ENCODE assay signal across 9 cellular contexts in the genomic region with DNA sequence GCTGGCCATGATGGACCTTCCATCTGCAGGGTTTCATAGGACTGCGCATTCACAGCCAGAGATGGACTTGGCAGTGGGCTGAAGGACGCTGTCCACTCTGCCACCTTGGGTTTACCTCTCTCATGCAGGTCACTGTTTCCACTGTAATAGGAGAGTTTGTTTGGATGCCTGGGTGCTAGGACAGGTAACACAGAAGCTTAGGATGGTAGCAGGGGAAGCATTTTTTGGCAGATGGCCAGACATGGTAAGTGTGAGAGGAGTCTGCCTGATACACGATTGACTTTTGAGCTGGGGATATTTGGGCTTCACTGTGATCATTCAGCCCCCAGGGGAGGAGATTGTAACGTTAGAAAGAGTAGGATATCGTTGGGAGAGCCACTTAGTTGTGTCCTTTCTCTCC. TPM values are rescaled to one million over a fixed set of nuclear protein-coding genes. Genes with fewer than 3 reads are reported as not detected.
DNase-seq lines count a peak whose midpoint lies in the region; ATAC-seq and TF ChIP-seq lines count a peak whose summit lies in the region.
"Had no signal": no experiment of that assay in that cellular context is flagged by ENCODE, and none has a peak within 500 bp of the region (broad histone marks: within the 10 kb centered on the region; RNA-seq: fewer than 3 reads in every experiment).

No MANE protein-coding gene starts in this region.

- peak overlapping the region; percentile 81 for H3K27ac Mint-ChIP-seq in activated naive CD8-positive, alpha-beta T cell
- H3K27ac Mint-ChIP-seq in natural killer cell, result peak overlapping the region; percentile 88 to 90

- H3K4me3 ChIP-seq in GM12864 (ENCODE audit: low read depth, low read length), result peak overlapping the region; percentile 22; the same call in 1 of the 2 replicates

- H3K27me3 Mint-ChIP-seq in activated naive CD8-positive, alpha-beta T cell, result no peaks in the 10 kb centered on the region
- H3K27me3 Mint-ChIP-seq in natural killer cell (ENCODE audit: low read depth in 2 of 2), result no peaks in the 10 kb centered on the region

- H3K4me1 Mint-ChIP-seq in activated naive CD8-positive, alpha-beta T cell (ENCODE audit: low read depth), result peaks cover 47% of the 10 kb centered on the region
- peaks cover 38 to 41% of the 10 kb centered on the region in 2 donors for H3K4me1 Mint-ChIP-seq in natural killer cell

- TF ChIP-seq CTCF in GM12864 (IDR thresholded peaks at IDR 0.05; ENCODE audit: low read depth, low read length, missing control alignments) (no peak), natural killer cell (IDR thresholded peaks at IDR 0.05) (no peak)

- intact Hi-C loops in natural killer cell (cut with micrococcal nuclease), result loop anchor here (2.0 kb wide), 1 partner anchor 59 kb away; a partner anchor contains a TSS

- no peak for DNase-seq in GM12864 (ENCODE audit: low read depth)
- no peak for DNase-seq in natural killer cell
- no peak for DNase-seq in NCI-H2029 treated with DMSO at 0.1 percent for 48 hours (lab: John Stamatoyannopoulos, UW)
- DNase-seq in dedifferentiated amniotic fluid mesenchymal stem cell (ENCODE audit: extremely low spot score), result no peak
- DNase-seq: amygdala had no signal

- H3K36me3 Mint-ChIP-seq in activated naive CD8-positive, alpha-beta T cell, result peaks cover 11% of the 10 kb centered on the region
- H3K36me3 Mint-ChIP-seq in natural killer cell, result no peaks in the 10 kb centered on the region

- no peaks in the 10 kb centered on the region for H3K9me3 Mint-ChIP-seq in activated naive CD8-positive, alpha-beta T cell (ENCODE audit: low read depth)
- no peaks in the 10 kb centered on the region for H3K9me3 Mint-ChIP-seq in natural killer cell

- H3K4me3 Mint-ChIP-seq in activated naive CD8-positive, alpha-beta T cell, result peak overlapping the region; percentile 72
- peak overlapping the region; percentile 81 for H3K4me3 Mint-ChIP-seq in natural killer cell

- peak; percentile 1 for ATAC-seq in HG02798 (IDR thresholded peaks at IDR 0.05; ENCODE audit: poor library complexity, unreplicated experiment)
- ATAC-seq in natural killer cell, result peak in 2 of 3 donors; percentile 9
- no peak for ATAC-seq in HG03108 (IDR thresholded peaks at IDR 0.05; ENCODE audit: unreplicated experiment)
- no peak for ATAC-seq in GM21529 (IDR thresholded peaks at IDR 0.05; ENCODE audit: unreplicated experiment)

RNA-seq across cellular contexts. Expression of a gene that starts 11.8 kb away (rescaled TPM):
- 10 to 100 TPM; 12.6 to 22.8 (median 14.9) TPM for total RNA-seq in natural killer cell

RNA-seq across cellular contexts. Expression of a gene that starts 57.9 kb away (rescaled TPM):
- total RNA-seq in natural killer cell, result 10 to 100 TPM; 42.9 to 59.7 (median 56.2) TPM

Comparison
In these comparisons a context has a peak if more than half of its experiments do, and no peak if none do; other contexts are left out.
1. ATAC-seq: peak in HG02798 (single experiment) and natural killer cell (2 of 3); none in HG03108 (single experiment) and GM21529 (single experiment).